Comparison of ENCODE assay signal across 19 cellular contexts in the genomic region with DNA sequence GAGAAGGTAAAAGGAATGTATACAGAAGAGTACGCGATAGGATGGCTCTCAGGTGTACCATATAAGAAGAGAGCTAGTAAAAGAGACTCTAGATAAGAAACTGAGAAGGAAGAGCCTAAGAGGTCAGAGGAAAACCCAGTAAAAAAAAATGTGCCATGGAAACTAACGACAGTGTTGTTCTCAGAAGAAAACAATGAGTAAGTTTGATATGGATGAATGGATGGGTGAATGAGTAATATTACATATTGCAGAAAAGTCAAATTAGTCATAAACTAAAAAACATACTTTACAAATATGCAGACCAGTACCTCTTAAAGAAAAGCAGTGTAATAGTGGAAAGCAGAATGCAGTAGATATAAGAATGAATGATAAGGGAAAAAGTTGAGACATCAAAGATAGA.
A peak's percentile ranks its signal among the peaks of the same experiment; 100 is the strongest.
DNase-seq lines count a peak whose midpoint lies in the region; ATAC-seq and TF ChIP-seq lines count a peak whose summit lies in the region.
"Had no signal": no experiment of that assay in that cellular context is flagged by ENCODE, and none has a peak within 500 bp of the region (broad histone marks: within the 10 kb centered on the region; RNA-seq: fewer than 3 reads in every experiment).

No MANE protein-coding gene starts in this region.

- H3K4me1 ChIP-seq in tibial artery = no peaks in the 10 kb centered on the region
- H3K4me1 ChIP-seq in tibial nerve = no peaks in the 10 kb centered on the region
- H3K4me1 ChIP-seq: prostate gland had no signal

- CTCF ChIA-PET in activated naive CD4-positive, alpha-beta T cell treated with anti-CD3 and anti-CD28 coated beads, Interleukin-2, amount 10 ng/mL, durations not matched to agents 7 days and 5 days (lab: Charles Lee) = no interaction called here
- CTCF ChIA-PET in T-cell (lab: Charles Lee) = no interaction called here

- TF ChIP-seq EP300 in tibial nerve (IDR thresholded peaks at IDR 0.05) = no peak

- H3K4me3 ChIP-seq in fibroblast of pulmonary artery (replicated peaks; ENCODE audit: low read depth, low read length) (no peak overlapping the region), tibial artery (no peak overlapping the region), tibial nerve (no peak overlapping the region)
- H3K4me3 ChIP-seq: PC-9, prostate gland, thoracic aorta had no signal

- H3K9me3 ChIP-seq in tibial artery (no peaks in the 10 kb centered on the region), tibial nerve (no peaks in the 10 kb centered on the region)
- H3K9me3 ChIP-seq: prostate gland, thoracic aorta had no signal

- POLR2A ChIA-PET in T-cell (lab: Charles Lee) = no interaction called here

- TF ChIP-seq POLR2A in tibial nerve (IDR thresholded peaks at IDR 0.05) = no peak

- H3K27me3 ChIP-seq in tibial artery (no peaks in the 10 kb centered on the region), tibial nerve (no peaks in the 10 kb centered on the region)

- no peak for DNase-seq in activated naive CD4-positive, alpha-beta T cell treated with anti-CD3 and anti-CD28 coated beads, Interleukin-2, amount 50 U/mL, for 72 hours (ENCODE audit: low spot score in 2 of 2)
- DNase-seq in activated naive CD4-positive, alpha-beta T cell treated with anti-CD3 and anti-CD28 coated beads, Interleukin-2, amount 10 ng/mL, durations not matched to agents 7 days and 5 days = no peak
- DNase-seq in amniotic stem cell (lab: John Stamatoyannopoulos, UW) (peak; percentile 36), fibroblast of pulmonary artery (ENCODE audit: low read depth) (peak; percentile 69), T-cell (no peak), tibial artery (no peak), tibial nerve (ENCODE audit: low spot score in 2 of 2) (no peak)
- DNase-seq: activated gamma-delta T cell treated with Interleukin-2 at 50 U/mL for 16 hours; aorta; CD4-positive, CD25-positive, alpha-beta regulatory T cell; Kasumi-1; kidney; NCI-H1105 treated with DMSO at 0.1 percent for 48 hours; nephron progenitor cell; PC-9; T-helper 9 cell had no signal

- ATAC-seq in activated naive CD4-positive, alpha-beta T cell treated with anti-CD3 and anti-CD28 coated beads, Interleukin-2, amount 50 U/mL, for 72 hours = peak; percentile 9 to 92
- no peak for ATAC-seq in T-cell (replicated peaks in 1 of 4)
- ATAC-seq in HG03432 (IDR thresholded peaks at IDR 0.05; ENCODE audit: unreplicated experiment) = no peak

- TF ChIP-seq CTCF in fibroblast of pulmonary artery (IDR thresholded peaks at IDR 0.05; ENCODE audit: low read length, missing control alignments) = no peak
- no peak for TF ChIP-seq CTCF in tibial artery (IDR thresholded peaks at IDR 0.05)
- no peak for TF ChIP-seq CTCF in tibial nerve (IDR thresholded peaks at IDR 0.05)

- H3K4me1 Mint-ChIP-seq in activated naive CD4-positive, alpha-beta T cell treated with anti-CD3 and anti-CD28 coated beads, Interleukin-2, amount 10 ng/mL, durations not matched to agents 7 days and 5 days = no peaks in the 10 kb centered on the region
- H3K4me1 Mint-ChIP-seq in T-cell = no peaks in the 10 kb centered on the region
- H3K4me1 Mint-ChIP-seq: CD4-positive, CD25-positive, alpha-beta regulatory T cell; nephron progenitor cell had no signal

- 73 to 80% methylated on average over 3 of the region's 3 CpGs for WGBS in tibial nerve, 2 donors

- no peaks in the 10 kb centered on the region for H3K27me3 Mint-ChIP-seq in activated naive CD4-positive, alpha-beta T cell treated with anti-CD3 and anti-CD28 coated beads, Interleukin-2, amount 10 ng/mL, durations not matched to agents 7 days and 5 days
- H3K27me3 Mint-ChIP-seq in T-cell = peaks cover 4 to 6% of the 10 kb centered on the region in 2 donors
- H3K27me3 Mint-ChIP-seq: CD4-positive, CD25-positive, alpha-beta regulatory T cell had no signal

- H3K27ac Mint-ChIP-seq in activated naive CD4-positive, alpha-beta T cell treated with anti-CD3 and anti-CD28 coated beads, Interleukin-2, amount 50 U/mL, for 72 hours = no peak overlapping the region
- no peak overlapping the region for H3K27ac Mint-ChIP-seq in activated naive CD4-positive, alpha-beta T cell treated with anti-CD3 and anti-CD28 coated beads, Interleukin-2, amount 10 ng/mL, durations not matched to agents 7 days and 5 days
- H3K27ac Mint-ChIP-seq in T-cell = no peak overlapping the region
- H3K27ac Mint-ChIP-seq: CD4-positive, CD25-positive, alpha-beta regulatory T cell; nephron progenitor cell had no signal

- H3K9me3 Mint-ChIP-seq in activated naive CD4-positive, alpha-beta T cell treated with anti-CD3 and anti-CD28 coated beads, Interleukin-2, amount 50 U/mL, for 72 hours = no peaks in the 10 kb centered on the region
- no peaks in the 10 kb centered on the region for H3K9me3 Mint-ChIP-seq in activated naive CD4-positive, alpha-beta T cell treated with anti-CD3 and anti-CD28 coated beads, Interleukin-2, amount 10 ng/mL, durations not matched to agents 7 days and 5 days
- H3K9me3 Mint-ChIP-seq in T-cell = no peaks in the 10 kb centered on the region
- H3K9me3 Mint-ChIP-seq: CD4-positive, CD25-positive, alpha-beta regulatory T cell; nephron progenitor cell had no signal

- peaks cover 0 to 3% (median 0%) of the 10 kb centered on the region in 3 donors for H3K36me3 ChIP-seq in tibial artery
- no peaks in the 10 kb centered on the region for H3K36me3 ChIP-seq in tibial nerve
- H3K36me3 ChIP-seq: prostate gland had no signal

- no peak overlapping the region for H3K4me3 Mint-ChIP-seq in activated naive CD4-positive, alpha-beta T cell treated with anti-CD3 and anti-CD28 coated beads, Interleukin-2, amount 10 ng/mL, durations not matched to agents 7 days and 5 days
- H3K4me3 Mint-ChIP-seq in T-cell = no peak overlapping the region
- H3K4me3 Mint-ChIP-seq: CD4-positive, CD25-positive, alpha-beta regulatory T cell; nephron progenitor cell had no signal

- H3K36me3 Mint-ChIP-seq in activated naive CD4-positive, alpha-beta T cell treated with anti-CD3 and anti-CD28 coated beads, Interleukin-2, amount 50 U/mL, for 72 hours = no peaks in the 10 kb centered on the region
- no peaks in the 10 kb centered on the region for H3K36me3 Mint-ChIP-seq in activated naive CD4-positive, alpha-beta T cell treated with anti-CD3 and anti-CD28 coated beads, Interleukin-2, amount 10 ng/mL, durations not matched to agents 7 days and 5 days
- H3K36me3 Mint-ChIP-seq in T-cell = no peaks in the 10 kb centered on the region

- intact Hi-C loops in tibial artery (cut with DNase I; ENCODE audit: low total_unique reads) = no loop called here

- H3K27ac ChIP-seq in tibial artery (no peak overlapping the region), tibial nerve (no peak overlapping the region)
- H3K27ac ChIP-seq: PC-9, prostate gland, thoracic aorta had no signal

Comparison
In these comparisons a context has a peak if more than half of its experiments do, and no peak if none do; other contexts are left out.
1. ATAC-seq: peak in activated naive CD4-positive, alpha-beta T cell treated with anti-CD3 and anti-CD28 coated beads, Interleukin-2, amount 50 U/mL, for 72 hours (2 of 2); none in T-cell (0 of 4) and HG03432 (single experiment).
2. DNase-seq: peak in amniotic stem cell (single experiment) and fibroblast of pulmonary artery (single experiment); none in activated naive CD4-positive, alpha-beta T cell treated with anti-CD3 and anti-CD28 coated beads, Interleukin-2, amount 50 U/mL, for 72 hours (0 of 2), activated naive CD4-positive, alpha-beta T cell treated with anti-CD3 and anti-CD28 coated beads, Interleukin-2, amount 10 ng/mL, durations not matched to agents 7 days and 5 days (single experiment), T-cell (0 of 34), tibial artery (0 of 2) and tibial nerve (0 of 2).